ENCODE assay signal across 1 cellular context in the genomic region with DNA sequence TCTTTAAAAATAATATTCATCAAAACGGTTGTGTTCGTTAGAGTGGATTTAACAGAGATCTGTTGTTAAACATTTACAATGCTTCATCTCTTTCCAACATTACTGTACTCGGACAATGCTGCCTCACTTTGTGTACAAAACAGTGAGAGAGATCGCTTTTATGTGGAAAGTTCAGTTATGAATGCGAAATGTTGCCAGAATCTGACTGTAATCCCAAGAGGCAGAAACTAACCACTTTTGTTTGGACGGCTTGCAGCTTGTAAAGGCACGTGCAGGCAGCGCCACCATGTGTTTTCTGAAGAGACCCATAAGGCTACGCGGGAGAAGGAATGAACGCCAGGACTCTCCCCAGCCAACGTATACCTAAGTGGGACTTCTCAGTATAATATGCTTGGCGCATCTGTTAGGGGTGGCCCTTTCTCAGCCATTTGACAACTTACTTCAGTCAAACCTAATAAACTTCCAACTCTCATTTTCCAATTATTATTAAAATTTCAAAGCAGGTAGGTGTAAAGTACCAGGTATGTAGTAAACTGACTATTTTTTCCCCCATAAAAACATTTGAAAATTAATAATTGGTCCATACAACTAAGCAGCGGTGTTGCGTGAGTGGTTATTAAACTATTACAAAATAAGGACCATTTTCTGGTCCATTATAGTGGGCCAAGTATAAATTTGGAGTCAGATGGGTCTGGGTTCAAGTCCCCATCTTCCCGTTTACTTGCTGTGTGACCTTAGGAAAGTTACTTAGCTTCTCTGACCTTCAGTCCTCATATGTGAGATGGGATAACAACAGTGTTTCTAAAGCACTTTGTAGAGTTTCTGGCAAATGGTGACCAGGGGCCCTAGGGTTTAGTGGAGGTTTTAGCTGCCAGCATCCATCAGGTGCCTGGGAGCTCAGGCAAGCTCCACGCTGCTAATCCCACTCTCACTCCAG.
TF ChIP-seq lines count a peak whose summit lies in the region.

No MANE protein-coding gene starts in this region.

TF ChIP-seq in IMR-90, 13 proteins besides CTCF, POLR2A, EP300 and RAD21:
- TF ChIP-seq, protein P1, sequence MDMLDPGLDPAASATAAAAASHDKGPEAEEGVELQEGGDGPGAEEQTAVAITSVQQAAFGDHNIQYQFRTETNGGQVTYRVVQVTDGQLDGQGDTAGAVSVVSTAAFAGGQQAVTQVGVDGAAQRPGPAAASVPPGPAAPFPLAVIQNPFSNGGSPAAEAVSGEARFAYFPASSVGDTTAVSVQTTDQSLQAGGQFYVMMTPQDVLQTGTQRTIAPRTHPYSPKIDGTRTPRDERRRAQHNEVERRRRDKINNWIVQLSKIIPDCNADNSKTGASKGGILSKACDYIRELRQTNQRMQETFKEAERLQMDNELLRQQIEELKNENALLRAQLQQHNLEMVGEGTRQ (IDR thresholded peaks at IDR 0.05; ENCODE audit: low read depth, low read length), result no peak; the same call in 1 of the 2 replicates
- peak; percentile 97 for TF ChIP-seq BHLHE40 (IDR thresholded peaks at IDR 0.05; ENCODE audit: low read depth, low read length)
- no peak for TF ChIP-seq CEBPB (IDR thresholded peaks at IDR 0.05; ENCODE audit: low read depth, low read length)
- TF ChIP-seq FOS (IDR thresholded peaks at IDR 0.05; ENCODE audit: low read depth, low read length), result no peak
- TF ChIP-seq RCOR1 (IDR thresholded peaks at IDR 0.05; ENCODE audit: insufficient replicate concordance, low read length), result no peak
- TF ChIP-seq RFX5 (IDR thresholded peaks at IDR 0.05; ENCODE audit: low read depth, low read length), result no peak
- no peak for TF ChIP-seq ELK1 (IDR thresholded peaks at IDR 0.05; ENCODE audit: borderline replicate concordance, low read depth, low read length)
- TF ChIP-seq NFE2L2 (IDR thresholded peaks at IDR 0.05; ENCODE audit: low read depth, low read length), result no peak
- TF ChIP-seq MXI1 (IDR thresholded peaks at IDR 0.05; ENCODE audit: borderline replicate concordance, low read depth, low read length), result 0 out of 2 replicates have a peak, but pooled peaks have one; percentile 61
- no peak for TF ChIP-seq MAFK (IDR thresholded peaks at IDR 0.05; ENCODE audit: low read depth, low read length)
- peak; percentile 99 for TF ChIP-seq SMC3 (IDR thresholded peaks at IDR 0.05; ENCODE audit: low read depth, low read length)
- TF ChIP-seq MAZ (IDR thresholded peaks at IDR 0.05; ENCODE audit: borderline replicate concordance, low read depth, low read length), result no peak; the same call in 1 of the 2 replicates
- TF ChIP-seq CHD1 (IDR thresholded peaks at IDR 0.05; ENCODE audit: low read depth, low read length), result no peak
